8 cellular contexts compared by ENCODE assay signal in genomic region chr3:113746955-113747718, GRCh38. TPM values are rescaled to one million over a fixed set of nuclear protein-coding genes. Genes with fewer than 3 reads are reported as not detected.
A peak's percentile ranks its signal among the peaks of the same experiment; 100 is the strongest.
DNase-seq lines count a peak whose midpoint lies in the region; ATAC-seq and TF ChIP-seq lines count a peak whose summit lies in the region.

ATP6V1A (plus strand) TSS chr3:113747035; CDS start chr3:113778754, 31,719 bp downstream.

- DNase-seq in BE2C (peak; percentile 60), SHP77 (lab: John Stamatoyannopoulos, UW) (peak; percentile 76 to 81), Right ventricle myocardium inferior (ENCODE audit: missing footprints) (peak; percentile 82), posterior cingulate gyrus (peak in 7 of 10 donors; percentile 45 to 95 (median 69)), ureter (ENCODE audit: low spot score) (peak; percentile 75)
- DNase-seq in activated naive CD4-positive, alpha-beta T cell treated with anti-CD3 and anti-CD28 coated beads for 36 hours: peak; percentile 77

- peaks cover 16% of the 10 kb centered on the region for H3K36me3 Mint-ChIP-seq in activated naive CD4-positive, alpha-beta T cell treated with anti-CD3 and anti-CD28 coated beads for 36 hours (ENCODE audit: low read depth)

- no peaks in the 10 kb centered on the region for H3K9me3 Mint-ChIP-seq in activated naive CD4-positive, alpha-beta T cell treated with anti-CD3 and anti-CD28 coated beads for 36 hours

- H3K27me3 Mint-ChIP-seq in activated naive CD4-positive, alpha-beta T cell treated with anti-CD3 and anti-CD28 coated beads for 36 hours (ENCODE audit: low read depth): no peaks in the 10 kb centered on the region

- H3K4me1 Mint-ChIP-seq in activated naive CD4-positive, alpha-beta T cell treated with anti-CD3 and anti-CD28 coated beads for 36 hours (ENCODE audit: low read depth): peaks cover 49% of the 10 kb centered on the region

- CTCF ChIA-PET in activated naive CD4-positive, alpha-beta T cell treated with anti-CD3 and anti-CD28 coated beads for 36 hours (lab: Charles Lee): interaction anchor here (0.6 to 3.6 kb wide), 3 partner anchors 11 to 305 kb away, joined by 3 to 29 read pairs (median 3); no protein-coding TSS in a partner anchor

- peak within 1 kb of the TSS; percentile 98 for H3K4me3 Mint-ChIP-seq in activated naive CD4-positive, alpha-beta T cell treated with anti-CD3 and anti-CD28 coated beads for 36 hours

- peak within 1 kb of the TSS; percentile 94 for H3K4me3 ChIP-seq in BE2C (ENCODE audit: low read depth, low read length)

- no peaks in the 10 kb centered on the region for H3K27me3 ChIP-seq in BE2C

- intact Hi-C loops in activated naive CD4-positive, alpha-beta T cell treated with anti-CD3 and anti-CD28 coated beads for 36 hours (cut with micrococcal nuclease): loop anchor here (1.0 to 10.0 kb wide), 13 partner anchors 51 to 1910 kb away; partner anchors contain the start of genes BTLA, CCDC191, GRAMD1C and QTRT2
- intact Hi-C loops in Right ventricle myocardium inferior (cut with DNase I) (loop anchor here (1.0 to 10.0 kb wide), 5 partner anchors 38 to 1400 kb away; partner anchors contain the start of genes CCDC191, QTRT2, USF3 and ZBTB20), posterior cingulate gyrus (cut with DNase I) (loop anchor here (1.0 to 10.0 kb wide), 2 partner anchors 51 to 408 kb away; partner anchors contain the start of gene USF3)

- no peaks in the 10 kb centered on the region; the same call in 1 of the 2 replicates for H3K4me1 ChIP-seq in BE2C

- H3K9me3 ChIP-seq in BE2C: no peaks in the 10 kb centered on the region

- no peak for TF ChIP-seq CTCF in BE2C (IDR thresholded peaks at IDR 0.05; ENCODE audit: low read depth, low read length)

- H3K36me3 ChIP-seq in BE2C: peaks cover 4% of the 10 kb centered on the region; the same call in 1 of the 2 replicates

- peak; percentile 49 for ATAC-seq in GM18907 (IDR thresholded peaks at IDR 0.05; ENCODE audit: unreplicated experiment)
- ATAC-seq in HG03159 (IDR thresholded peaks at IDR 0.05; ENCODE audit: unreplicated experiment): peak; percentile 46
- peak; percentile 78 for ATAC-seq in Right ventricle myocardium inferior

- H3K27ac Mint-ChIP-seq in activated naive CD4-positive, alpha-beta T cell treated with anti-CD3 and anti-CD28 coated beads for 36 hours: peak within 1 kb of the TSS; percentile 100

RNA-seq across cellular contexts. Expression of gene ATP6V1A, which starts in this region (rescaled TPM):
- 24.4 TPM for polyA plus RNA-seq in BE2C (2012; ENCODE audit: insufficient read depth, insufficient read length, low read depth)
- 10 to 100 TPM; 41.7 to 41.9 TPM for total RNA-seq in activated naive CD4-positive, alpha-beta T cell treated with anti-CD3 and anti-CD28 coated beads for 36 hours
- 23.9 TPM for total RNA-seq in Right ventricle myocardium inferior
- total RNA-seq in ureter: 71.4 TPM

Comparison
In these comparisons a context has a peak if more than half of its experiments do, and no peak if none do; other contexts are left out.
1. Peak in every context shown above with its lines: DNase-seq, ATAC-seq and H3K4me3 ChIP-seq.